ENCODE assay signal across 18 cellular contexts in the genomic region with DNA sequence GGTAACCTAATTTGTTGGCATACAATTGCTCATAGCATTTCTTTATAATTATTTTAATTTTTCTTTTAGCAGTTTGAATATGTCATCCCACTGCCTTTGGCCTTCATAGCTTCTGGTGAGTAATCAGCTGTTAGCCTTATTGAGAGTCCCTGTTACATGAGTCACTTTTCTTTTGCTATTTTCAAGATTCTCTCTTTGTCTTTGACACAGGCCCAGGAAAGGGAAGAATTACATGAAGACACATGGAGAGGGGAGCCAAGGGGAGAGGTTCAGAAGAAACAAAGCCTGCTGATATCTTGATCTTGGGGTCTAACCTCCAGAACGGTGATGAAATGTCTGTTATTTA.
DNase-seq lines count a peak whose midpoint lies in the region; ATAC-seq and TF ChIP-seq lines count a peak whose summit lies in the region.
"Had no signal": no experiment of that assay in that cellular context is flagged by ENCODE, and none has a peak within 500 bp of the region (broad histone marks: within the 10 kb centered on the region; RNA-seq: fewer than 3 reads in every experiment).

No MANE protein-coding gene starts in this region.

- H3K4me3 Mint-ChIP-seq in stimulated activated naive B cell treated with anti-CD40 and anti-IgM and Interleukin-4, amounts not matched to agents 10 μg/mL and 1 μg/mL and 100 μg/mL, for 72 hours = no peak overlapping the region
- H3K4me3 Mint-ChIP-seq in activated CD4-positive, alpha-beta T cell treated with anti-CD3 and anti-CD28 coated beads for 36 hours = no peak overlapping the region
- H3K4me3 Mint-ChIP-seq: CD14-positive monocyte, neural crest cell had no signal

- no peak for TF ChIP-seq CTCF in choroid plexus epithelial cell (conservative IDR thresholded peaks at IDR 0.05; ENCODE audit: low read depth, low read length)

- no peaks in the 10 kb centered on the region for H3K27me3 Mint-ChIP-seq in stimulated activated naive B cell treated with anti-CD40 and anti-IgM and Interleukin-4, amounts not matched to agents 10 μg/mL and 1 μg/mL and 100 μg/mL, for 72 hours
- H3K27me3 Mint-ChIP-seq in activated CD4-positive, alpha-beta T cell treated with anti-CD3 and anti-CD28 coated beads for 36 hours = no peaks in the 10 kb centered on the region

- peaks cover 0 to 4% of the 10 kb centered on the region in 2 donors for H3K36me3 Mint-ChIP-seq in stimulated activated naive B cell treated with anti-CD40 and anti-IgM and Interleukin-4, amounts not matched to agents 10 μg/mL and 1 μg/mL and 100 μg/mL, for 72 hours
- H3K36me3 Mint-ChIP-seq in activated CD4-positive, alpha-beta T cell treated with anti-CD3 and anti-CD28 coated beads for 36 hours (ENCODE audit: low read depth) = no peaks in the 10 kb centered on the region
- H3K36me3 Mint-ChIP-seq: CD14-positive monocyte had no signal

- intact Hi-C loops in activated CD4-positive, alpha-beta T cell treated with anti-CD3 and anti-CD28 coated beads for 36 hours (cut with DNase I, micrococcal nuclease) = no loop called here

- no peak overlapping the region for H3K27ac Mint-ChIP-seq in stimulated activated naive B cell treated with anti-CD40 and anti-IgM and Interleukin-4, amounts not matched to agents 10 μg/mL and 1 μg/mL and 100 μg/mL, for 72 hours
- H3K27ac Mint-ChIP-seq in activated CD4-positive, alpha-beta T cell treated with anti-CD3 and anti-CD28 coated beads for 36 hours = no peak overlapping the region
- H3K27ac Mint-ChIP-seq: CD14-positive monocyte had no signal

- H3K9me3 Mint-ChIP-seq in stimulated activated naive B cell treated with anti-CD40 and anti-IgM and Interleukin-4, amounts not matched to agents 10 μg/mL and 1 μg/mL and 100 μg/mL, for 72 hours = peaks cover 7 to 15% of the 10 kb centered on the region in 2 donors
- H3K9me3 Mint-ChIP-seq in activated CD4-positive, alpha-beta T cell treated with anti-CD3 and anti-CD28 coated beads for 36 hours (ENCODE audit: low read depth) = peaks cover 17% of the 10 kb centered on the region

- DNase-seq in NCI-H82 (lab: John Stamatoyannopoulos, UW) (peak; percentile 1), NCI-H82 treated with DMSO at 0.1 percent for 48 hours (lab: John Stamatoyannopoulos, UW; ENCODE audit: unreplicated experiment) (no peak), MV-4-11 (lab: John Stamatoyannopoulos, UW) (peak; percentile 37), choroid plexus epithelial cell (ENCODE audit: low read depth) (peak; percentile 23), renal cortical epithelial cell (ENCODE audit: low read depth) (peak; percentile 38), iPS-NIHi11 (ENCODE audit: low spot score) (no peak)
- no peak for DNase-seq in stimulated activated naive B cell treated with anti-CD40 and anti-IgM and Interleukin-4, amounts not matched to agents 10 μg/mL and 1 μg/mL and 100 μg/mL, for 72 hours
- no peak for DNase-seq in activated CD4-positive, alpha-beta T cell treated with anti-CD3 and anti-CD28 coated beads for 36 hours
- DNase-seq: activated CD4-positive, alpha-beta T cell treated with anti-CD3 and anti-CD28 coated beads, Interleukin-2, amount 50 U/mL, for 4 hours; activated naive CD4-positive, alpha-beta T cell; activated T-cell treated with anti-CD3 and anti-CD28 coated beads for 4 hours; anterior cingulate cortex; foreskin melanocyte; midbrain; NCI-H1436 treated with DMSO at 0.1 percent for 48 hours; stimulated activated CD4-positive, alpha-beta T cell treated with anti-CD3 and anti-CD28 coated beads, Interleukin-12 subunit alpha, Interleukin-12 subunit beta, amount 100 ng/mL, for 4 hours had no signal

- no peaks in the 10 kb centered on the region for H3K4me1 Mint-ChIP-seq in stimulated activated naive B cell treated with anti-CD40 and anti-IgM and Interleukin-4, amounts not matched to agents 10 μg/mL and 1 μg/mL and 100 μg/mL, for 72 hours
- no peaks in the 10 kb centered on the region for H3K4me1 Mint-ChIP-seq in activated CD4-positive, alpha-beta T cell treated with anti-CD3 and anti-CD28 coated beads for 36 hours
- H3K4me1 Mint-ChIP-seq: CD14-positive monocyte, neural crest cell had no signal

- H3K4me3 ChIP-seq in choroid plexus epithelial cell (ENCODE audit: low read depth, low read length) = no peak overlapping the region

- no peak for ATAC-seq in stimulated activated naive B cell treated with anti-CD40 and anti-IgM and Interleukin-4, amounts not matched to agents 10 μg/mL and 1 μg/mL and 100 μg/mL, for 72 hours (replicated peaks)
- ATAC-seq in activated CD4-positive, alpha-beta T cell treated with anti-CD3 and anti-CD28 coated beads for 36 hours = no peak

- POLR2A ChIA-PET in activated CD4-positive, alpha-beta T cell treated with anti-CD3 and anti-CD28 coated beads for 36 hours (lab: Charles Lee) = no interaction called here

- CTCF ChIA-PET in activated CD4-positive, alpha-beta T cell treated with anti-CD3 and anti-CD28 coated beads for 36 hours (lab: Charles Lee) = no interaction called here

Comparison
In these comparisons a context has a peak if more than half of its experiments do, and no peak if none do; other contexts are left out.
1. DNase-seq: peak in NCI-H82 (single experiment), MV-4-11 (single experiment), choroid plexus epithelial cell (single experiment) and renal cortical epithelial cell (single experiment); none in NCI-H82 treated with DMSO at 0.1 percent for 48 hours (single experiment), stimulated activated naive B cell treated with anti-CD40 and anti-IgM and Interleukin-4, amounts not matched to agents 10 μg/mL and 1 μg/mL and 100 μg/mL, for 72 hours (single experiment), activated CD4-positive, alpha-beta T cell treated with anti-CD3 and anti-CD28 coated beads for 36 hours (single experiment) and iPS-NIHi11 (single experiment).